ENCODE assay signal across 28 cellular contexts in the genomic region with DNA sequence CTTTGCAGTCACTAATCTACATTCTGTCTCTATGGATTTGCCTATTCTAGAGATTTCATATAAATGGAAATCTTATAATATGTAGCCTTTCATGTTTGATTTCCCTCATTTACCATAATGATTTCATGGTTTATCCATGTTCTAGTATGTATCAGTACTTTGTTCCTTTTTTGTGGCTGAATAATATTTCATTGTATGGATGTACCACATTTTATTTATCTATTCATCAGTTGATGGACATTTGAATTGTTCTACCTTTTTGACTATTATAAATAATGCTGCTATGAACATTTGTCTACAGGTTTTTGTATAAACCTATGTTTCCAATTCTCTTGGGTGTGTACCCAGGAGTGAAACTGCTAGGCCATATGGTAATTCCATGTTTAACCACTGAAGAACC.
"Had no signal": no experiment of that assay in that cellular context is flagged by ENCODE, and none has a peak within 500 bp of the region (broad histone marks: within the 10 kb centered on the region; RNA-seq: fewer than 3 reads in every experiment).

No MANE protein-coding gene starts in this region.

- H3K4me3 ChIP-seq: stomach, suprapubic skin, testis, thoracic aorta, thyroid gland, tibial artery, tibial nerve, transverse colon, upper lobe of left lung, upper lobe of right lung, uterus, vagina had no signal

- H3K4me1 ChIP-seq: testis, thyroid gland, upper lobe of left lung, vagina had no signal

- H3K9me3 Mint-ChIP-seq: stimulated activated effector memory CD8-positive, alpha-beta T cell treated with anti-CD3 and anti-CD28 coated beads, Interleukin-12 subunit alpha, Interleukin-12 subunit beta, amount 100 ng/mL, for 72 hours; stimulated activated naive CD8-positive, alpha-beta T cell treated with anti-CD3 and anti-CD28 coated beads, Interleukin-15, Interleukin-2, amounts not matched to agents 100 ng/mL and 50 ng/mL, for 24 hours; type B pancreatic cell had no signal

- H3K27ac ChIP-seq: stomach, suprapubic skin, testis, thoracic aorta, thyroid gland, tibial artery, tibial nerve, transverse colon, upper lobe of left lung, upper lobe of right lung, uterus, vagina had no signal

- H3K4me1 Mint-ChIP-seq: stimulated activated effector memory CD8-positive, alpha-beta T cell treated with anti-CD3 and anti-CD28 coated beads, Interleukin-12 subunit alpha, Interleukin-12 subunit beta, amount 100 ng/mL, for 72 hours; stimulated activated memory B cell treated with anti-CD40 and anti-IgM and Interleukin-4, amounts not matched to agents 10 μg/mL and 1 μg/mL and 100 μg/mL, for 72 hours; stimulated activated naive B cell treated with anti-CD40 and anti-IgM and Interleukin-4, amounts not matched to agents 10 μg/mL and 1 μg/mL and 100 μg/mL, for 72 hours; stimulated activated naive CD8-positive, alpha-beta T cell treated with anti-CD3 and anti-CD28 coated beads, Interleukin-15, amount 100 ng/mL, for 72 hours had no signal

- H3K4me3 Mint-ChIP-seq: stimulated activated effector memory CD8-positive, alpha-beta T cell treated with anti-CD3 and anti-CD28 coated beads, Interleukin-12 subunit alpha, Interleukin-12 subunit beta, amount 100 ng/mL, for 72 hours; stimulated activated memory B cell treated with anti-CD40 and anti-IgM and Interleukin-4, amounts not matched to agents 10 μg/mL and 1 μg/mL and 100 μg/mL, for 72 hours; stimulated activated naive B cell treated with anti-CD40 and anti-IgM and Interleukin-4, amounts not matched to agents 10 μg/mL and 1 μg/mL and 100 μg/mL, for 72 hours; stimulated activated naive CD8-positive, alpha-beta T cell treated with anti-CD3 and anti-CD28 coated beads, Interleukin-15, amount 100 ng/mL, for 72 hours; stimulated activated naive CD8-positive, alpha-beta T cell treated with anti-CD3 and anti-CD28 coated beads, Interleukin-15, Interleukin-2, amounts not matched to agents 100 ng/mL and 50 ng/mL, for 24 hours; type B pancreatic cell had no signal

- H3K36me3 Mint-ChIP-seq: stimulated activated effector memory CD8-positive, alpha-beta T cell treated with anti-CD3 and anti-CD28 coated beads, Interleukin-12 subunit alpha, Interleukin-12 subunit beta, amount 100 ng/mL, for 72 hours; stimulated activated memory B cell treated with anti-CD40 and anti-IgM and Interleukin-4, amounts not matched to agents 10 μg/mL and 1 μg/mL and 100 μg/mL, for 72 hours; stimulated activated naive B cell treated with anti-CD40 and anti-IgM and Interleukin-4, amounts not matched to agents 10 μg/mL and 1 μg/mL and 100 μg/mL, for 72 hours; type B pancreatic cell had no signal

- ATAC-seq: stimulated activated effector memory CD8-positive, alpha-beta T cell treated with anti-CD3 and anti-CD28 coated beads, Interleukin-12 subunit alpha, Interleukin-12 subunit beta, amount 100 ng/mL, for 72 hours; stimulated activated memory B cell treated with anti-CD40 and anti-IgM and Interleukin-4, amounts not matched to agents 10 μg/mL and 1 μg/mL and 100 μg/mL, for 72 hours; stimulated activated naive B cell treated with anti-CD40 and anti-IgM and Interleukin-4, amounts not matched to agents 10 μg/mL and 1 μg/mL and 100 μg/mL, for 72 hours; stimulated activated naive CD8-positive, alpha-beta T cell treated with anti-CD3 and anti-CD28 coated beads, Interleukin-15, amount 100 ng/mL, for 72 hours; stimulated activated naive CD8-positive, alpha-beta T cell treated with anti-CD3 and anti-CD28 coated beads, Interleukin-15, Interleukin-2, amounts not matched to agents 100 U/mL and 50 U/mL, for 24 hours; upper lobe of right lung had no signal

- H3K27me3 ChIP-seq: stomach, suprapubic skin, testis, thyroid gland, tibial artery, tibial nerve, transverse colon, upper lobe of left lung, upper lobe of right lung, uterus, vagina had no signal

- H3K27ac Mint-ChIP-seq: stimulated activated effector memory CD8-positive, alpha-beta T cell treated with anti-CD3 and anti-CD28 coated beads, Interleukin-12 subunit alpha, Interleukin-12 subunit beta, amount 100 ng/mL, for 72 hours; stimulated activated memory B cell treated with anti-CD40 and anti-IgM and Interleukin-4, amounts not matched to agents 10 μg/mL and 1 μg/mL and 100 μg/mL, for 72 hours; stimulated activated naive B cell treated with anti-CD40 and anti-IgM and Interleukin-4, amounts not matched to agents 10 μg/mL and 1 μg/mL and 100 μg/mL, for 72 hours; stimulated activated naive CD8-positive, alpha-beta T cell treated with anti-CD3 and anti-CD28 coated beads, Interleukin-15, amount 100 ng/mL, for 72 hours; stimulated activated naive CD8-positive, alpha-beta T cell treated with anti-CD3 and anti-CD28 coated beads, Interleukin-15, Interleukin-2, amounts not matched to agents 100 ng/mL and 50 ng/mL, for 24 hours; type B pancreatic cell had no signal

- H3K27me3 Mint-ChIP-seq: stimulated activated naive CD8-positive, alpha-beta T cell treated with anti-CD3 and anti-CD28 coated beads, Interleukin-15, Interleukin-2, amounts not matched to agents 100 ng/mL and 50 ng/mL, for 24 hours; type B pancreatic cell had no signal

- DNase-seq: stimulated activated CD4-positive, alpha-beta T cell treated with anti-CD3 and anti-CD28 coated beads, Interleukin-2, amount 100 ng/mL, for 48 hours; stimulated activated CD4-positive, alpha-beta T cell treated with anti-CD3 and anti-CD28 coated beads, Interleukin-4, amount 100 ng/mL, for 1 hour; stimulated activated CD4-positive, alpha-beta T cell treated with anti-CD3 and anti-CD28 coated beads, Interleukin-4, amount 100 ng/mL, for 24 hours; stimulated activated CD4-positive, alpha-beta T cell treated with anti-CD3 and anti-CD28 coated beads, Interleukin-4, amount 100 ng/mL, for 4 hours; stimulated activated CD8-positive, alpha-beta memory T cell treated with anti-CD3 and anti-CD28 coated beads, Interleukin-4, amount 100 ng/mL, for 48 hours; stimulated activated naive B cell treated with anti-CD40 and anti-IgM and Interleukin-4, amounts not matched to agents 10 μg/mL and 1 μg/mL and 100 μg/mL, for 72 hours; stimulated activated naive CD4-positive, alpha-beta T cell; stimulated activated naive CD4-positive, alpha-beta T cell treated with Interleukin-2 at 50 U/mL for 16 hours; stimulated activated naive CD8-positive, alpha-beta T cell treated with anti-CD3 and anti-CD28 coated beads, Interleukin-15, amount 100 ng/mL, for 72 hours; stimulated activated naive CD8-positive, alpha-beta T cell treated with anti-CD3 and anti-CD28 coated beads, Interleukin-15, Interleukin-2, amounts not matched to agents 100 U/mL and 50 U/mL, for 24 hours; stomach; substantia nigra; testis; thyroid gland; tibial artery; transverse colon; trophoblast cell; upper lobe of left lung; upper lobe of right lung; uterus had no signal

- H3K9me3 ChIP-seq: suprapubic skin, testis, thoracic aorta, thyroid gland, tibial artery, transverse colon, upper lobe of right lung, uterus, vagina had no signal

- H3K36me3 ChIP-seq: stomach, suprapubic skin, thoracic aorta, thyroid gland, tibial artery, tibial nerve, transverse colon, upper lobe of left lung, upper lobe of right lung, uterus, vagina had no signal
